ENCODE assay signal across 17 cellular contexts in the genomic region with DNA sequence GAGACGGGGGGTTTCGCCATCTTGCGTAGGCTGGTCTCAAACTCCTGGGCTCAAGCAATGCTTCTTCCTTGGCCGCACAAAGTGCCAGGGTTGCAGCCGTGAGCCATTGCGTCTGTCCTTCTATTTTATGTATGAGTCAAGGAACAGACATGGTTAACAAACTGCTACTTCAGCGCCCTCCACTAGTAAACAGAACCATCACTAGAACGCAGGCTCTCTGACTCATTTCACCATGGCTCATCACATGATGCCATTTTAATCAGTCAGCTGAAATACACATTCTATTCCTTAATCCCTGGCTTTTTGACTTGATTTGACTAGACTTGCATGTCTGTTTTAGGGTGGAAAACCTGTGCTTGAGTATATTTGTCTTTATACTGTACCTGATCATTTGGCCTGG. TPM values are rescaled to one million over a fixed set of nuclear protein-coding genes. Genes with fewer than 3 reads are reported as not detected.
DNase-seq lines count a peak whose midpoint lies in the region; ATAC-seq and TF ChIP-seq lines count a peak whose summit lies in the region.
"Had no signal": no experiment of that assay in that cellular context is flagged by ENCODE, and none has a peak within 500 bp of the region (broad histone marks: within the 10 kb centered on the region; RNA-seq: fewer than 3 reads in every experiment).

No MANE protein-coding gene starts in this region.

- DNase-seq in AG04450 (ENCODE audit: low read depth, low spot score) (peak; percentile 38), LHCN-M2 (ENCODE audit: low read depth) (peak; percentile 83), epithelial cell of esophagus (ENCODE audit: low read depth) (peak; percentile 79), left lung (no peak), NCI-H1417 (lab: John Stamatoyannopoulos, UW) (no peak), ascending aorta (ENCODE audit: low spot score in 2 of 2) (no peak)
- no peak for DNase-seq in activated CD8-positive, alpha-beta memory T cell treated with anti-CD3 and anti-CD28 coated beads, Interleukin-2, amount 50 U/mL, for 48 hours
- DNase-seq: activated naive CD4-positive, alpha-beta T cell; effector CD8-positive, alpha-beta T cell; heart right ventricle; naive thymus-derived CD8-positive, alpha-beta T cell; NCI-H2029; NCI-H526 treated with DMSO at 0.1 percent for 48 hours; retina; WERI-Rb-1 had no signal

- H3K9me3 ChIP-seq in AG04450 (ENCODE audit: control insufficient read depth, insufficient read depth, low read length) (peaks cover 4% of the 10 kb centered on the region; the same call in 1 of the 2 replicates), left lung (no peaks in the 10 kb centered on the region), ascending aorta (no peaks in the 10 kb centered on the region)

- H3K4me1 ChIP-seq in left lung (no peaks in the 10 kb centered on the region), ascending aorta (no peaks in the 10 kb centered on the region)

- CTCF ChIA-PET in AG04450 (lab: Charles Lee): no interaction called here

- POLR2A ChIA-PET in AG04450 (lab: Yijun Ruan, JAX): no interaction called here

- intact Hi-C loops in left lung (cut with DNase I): no loop called here
- intact Hi-C loops in ascending aorta (cut with DNase I): no loop called here

- no peak overlapping the region for H3K4me3 ChIP-seq in AG04450 (ENCODE audit: low read depth, low read length)
- no peak overlapping the region for H3K4me3 ChIP-seq in epithelial cell of esophagus (ENCODE audit: low read length)
- no peak overlapping the region for H3K4me3 ChIP-seq in left lung
- no peak overlapping the region for H3K4me3 ChIP-seq in ascending aorta
- H3K4me3 ChIP-seq: heart right ventricle, suprapubic skin had no signal

- H3K27me3 ChIP-seq in AG04450 (ENCODE audit: control insufficient read depth, insufficient read depth, low read length) (no peaks in the 10 kb centered on the region), left lung (no peaks in the 10 kb centered on the region), ascending aorta (no peaks in the 10 kb centered on the region)
- H3K27me3 ChIP-seq: heart right ventricle, suprapubic skin had no signal

- ATAC-seq in left lung: peak; percentile 49
- ATAC-seq in HG03439 (IDR thresholded peaks at IDR 0.05; ENCODE audit: unreplicated experiment): no peak
- ATAC-seq: naive thymus-derived CD8-positive, alpha-beta T cell had no signal

- H3K36me3 ChIP-seq in left lung: no peaks in the 10 kb centered on the region
- no peaks in the 10 kb centered on the region for H3K36me3 ChIP-seq in ascending aorta
- H3K36me3 ChIP-seq: suprapubic skin, WERI-Rb-1 had no signal

- H3K27ac ChIP-seq in AG04450 (ENCODE audit: low read depth, low read length) (peak overlapping the region; percentile 31), left lung (no peak overlapping the region), ascending aorta (no peak overlapping the region)
- H3K27ac ChIP-seq: heart right ventricle, suprapubic skin, WERI-Rb-1 had no signal

- TF ChIP-seq CTCF in AG04450 (IDR thresholded peaks at IDR 0.05; ENCODE audit: low read depth, low read length) (no peak), epithelial cell of esophagus (IDR thresholded peaks at IDR 0.05; ENCODE audit: insufficient read depth, low read depth, low read length, missing control alignments) (no peak), left lung (IDR thresholded peaks at IDR 0.05) (no peak), ascending aorta (IDR thresholded peaks at IDR 0.05) (no peak)

RNA-seq across cellular contexts. Expression of gene CELF2, which starts 41.3 kb away (rescaled TPM):
- polyA plus RNA-seq in AG04450 (2011; rRNA removed): 20.9 and 24.7 TPM in 2 replicates
- 26.2 and 26.7 TPM in 2 replicates for polyA minus RNA-seq in AG04450 (2011; rRNA and poly(A)+ RNA removed)
- total RNA-seq in LHCN-M2 (2014; rRNA removed) (59.5 and 68.1 TPM in 2 replicates), left lung (100 to 1,000 TPM in 1 of 2 donors, 10 to 100 TPM in 1; 89.5 to 107 TPM), ascending aorta (26.6 TPM)
- polyA plus RNA-seq in LHCN-M2 (2012): 26.8 TPM

Comparison
In these comparisons a context has a peak if more than half of its experiments do, and no peak if none do; other contexts are left out.
1. DNase-seq: peak in AG04450 (single experiment), LHCN-M2 (single experiment) and epithelial cell of esophagus (single experiment); none in left lung (0 of 2), NCI-H1417 (0 of 3), ascending aorta (0 of 2) and activated CD8-positive, alpha-beta memory T cell treated with anti-CD3 and anti-CD28 coated beads, Interleukin-2, amount 50 U/mL, for 48 hours (single experiment).